Comparison of ENCODE assay signal across 24 cellular contexts in the genomic region with DNA sequence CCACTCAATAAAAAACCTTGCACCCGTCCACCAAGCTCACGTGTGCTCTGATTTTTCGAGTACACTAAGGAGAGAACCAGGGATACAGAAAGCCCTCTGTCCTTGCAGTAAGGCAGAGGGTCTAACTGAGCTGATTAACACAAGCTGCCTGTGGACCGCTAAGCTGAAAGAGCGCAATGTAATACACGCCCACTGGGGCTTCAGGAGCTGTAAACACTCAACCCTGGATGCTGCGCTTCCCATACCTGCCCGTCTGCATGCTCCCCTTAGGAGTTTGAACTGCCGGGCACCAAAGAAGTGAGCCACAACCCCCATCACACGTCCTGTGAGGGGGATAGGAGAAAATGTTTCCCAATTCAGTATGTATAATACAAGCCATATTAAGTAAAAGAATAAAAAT.
DNase-seq lines count a peak whose midpoint lies in the region; ATAC-seq and TF ChIP-seq lines count a peak whose summit lies in the region.
"Had no signal": no experiment of that assay in that cellular context is flagged by ENCODE, and none has a peak within 500 bp of the region (broad histone marks: within the 10 kb centered on the region; RNA-seq: fewer than 3 reads in every experiment).

No MANE protein-coding gene starts in this region.

- H3K79me2 ChIP-seq in H9 (ENCODE audit: insufficient read depth, low read length) = no peaks in the 10 kb centered on the region

- no peak overlapping the region for H2BK12ac ChIP-seq in H9 (ENCODE audit: insufficient read length, low read depth, low read length)

- no peak overlapping the region for H2BK5ac ChIP-seq in H9 (ENCODE audit: insufficient read length, low read length)

- H3K36me3 Mint-ChIP-seq in H9 (ENCODE audit: insufficient read depth in 1 of 3, low read depth in 3 of 3) (no peaks in the 10 kb centered on the region), glutamatergic neuron (ENCODE audit: unreplicated experiment) (no peaks in the 10 kb centered on the region)
- no peaks in the 10 kb centered on the region for H3K36me3 Mint-ChIP-seq in stimulated activated memory B cell treated with anti-CD40 and anti-IgM and Interleukin-4, amounts not matched to agents 10 μg/mL and 1 μg/mL and 100 μg/mL, for 72 hours
- H3K36me3 Mint-ChIP-seq: CD4-positive, alpha-beta memory T cell had no signal

- TF ChIP-seq CTCF in H9 (conservative IDR thresholded peaks at IDR 0.05) (no peak), WERI-Rb-1 (IDR thresholded peaks at IDR 0.05; ENCODE audit: low read depth, low read length) (no peak), glutamatergic neuron (IDR thresholded peaks at IDR 0.05; ENCODE audit: partially characterized antibody, unreplicated experiment) (no peak)

- no peaks in the 10 kb centered on the region for H3K79me1 ChIP-seq in H9 (ENCODE audit: insufficient read depth, low read depth, low read length, poor library complexity, severe bottlenecking)

- no peak overlapping the region for H3K27ac Mint-ChIP-seq in H9
- H3K27ac Mint-ChIP-seq in glutamatergic neuron (ENCODE audit: unreplicated experiment) = no peak overlapping the region
- no peak overlapping the region for H3K27ac Mint-ChIP-seq in stimulated activated memory B cell treated with anti-CD40 and anti-IgM and Interleukin-4, amounts not matched to agents 10 μg/mL and 1 μg/mL and 100 μg/mL, for 72 hours
- H3K27ac Mint-ChIP-seq: CD4-positive, alpha-beta memory T cell; HFFc6 had no signal

- no peak overlapping the region for H4K8ac ChIP-seq in H9 (replicated peaks; ENCODE audit: insufficient read length, low read depth, low read length)

- H3K23me2 ChIP-seq in H9 (ENCODE audit: insufficient read length, low read depth, low read length, poor library complexity, severe bottlenecking) = no peaks in the 10 kb centered on the region

- H2AFZ ChIP-seq in H9 (ENCODE audit: low read length) = no peak overlapping the region

- H3K9me3 ChIP-seq in H9 (ENCODE audit: control insufficient read depth, low read depth, low read length) (no peaks in the 10 kb centered on the region), WERI-Rb-1 (ENCODE audit: severe bottlenecking) (no peaks in the 10 kb centered on the region)
- H3K9me3 ChIP-seq: HAP-1 had no signal

- WGBS in H9 (ENCODE audit: extremely low coverage, insufficient read length, low lambda C conversion rate) = no CpG with 5 or more reads among the region's 10 CpGs

- H3K9ac ChIP-seq in H9 (ENCODE audit: extremely low read depth, insufficient read length, low read length) = no peak overlapping the region

- H3K4ac ChIP-seq in H9 (ENCODE audit: low read depth, low read length) = no peak overlapping the region

- no peak overlapping the region for H3K4me3 ChIP-seq in WERI-Rb-1 (ENCODE audit: low read depth, low read length)
- H3K4me3 ChIP-seq: HAP-1 had no signal

- no peak overlapping the region for H3K18ac ChIP-seq in H9 (ENCODE audit: insufficient read length, low read depth, low read length)

- no peak overlapping the region for H4K91ac ChIP-seq in H9 (ENCODE audit: insufficient read length, low read depth, low read length)

- peak; percentile 34 for DNase-seq in H9
- DNase-seq in WERI-Rb-1 = peak; percentile 57
- DNase-seq in glutamatergic neuron = peak; percentile 20
- DNase-seq in activated CD4-positive, CD25-positive, alpha-beta regulatory T cell treated with anti-CD3 and anti-CD28 coated beads, Interleukin-2, amount 50 U/mL, for 72 hours = no peak
- DNase-seq in MV-4-11 (lab: John Stamatoyannopoulos, UW) = no peak
- DNase-seq: C1 segment of cervical spinal cord; CD4-positive, alpha-beta memory T cell; COR-L47; DMS53; HFFc6; NCI-H1092; NCI-H1417 treated with DMSO at 0.1 percent for 48 hours; NCI-H1694 treated with DMSO at 0.1 percent for 48 hours; NCI-H2081 treated with DMSO at 0.1 percent for 48 hours; NCI-H2171; NCI-H226; NCI-H510A treated with DMSO at 0.1 percent for 48 hours; NCI-H748 treated with DMSO at 0.1 percent for 48 hours; NK-92 treated with Interleukin-12 subunit alpha and Interleukin-12 subunit beta, amount 100 ng/mL, for 24 hours; PC-3 had no signal

- H3T11ph ChIP-seq in H9 (ENCODE audit: low read length) = no peak overlapping the region

- no peak overlapping the region for H3K56ac ChIP-seq in H9 (ENCODE audit: insufficient read length, low read depth, low read length)

- H3K4me3 Mint-ChIP-seq in H9 = no peak overlapping the region
- no peak overlapping the region for H3K4me3 Mint-ChIP-seq in glutamatergic neuron (ENCODE audit: unreplicated experiment)
- no peak overlapping the region for H3K4me3 Mint-ChIP-seq in stimulated activated memory B cell treated with anti-CD40 and anti-IgM and Interleukin-4, amounts not matched to agents 10 μg/mL and 1 μg/mL and 100 μg/mL, for 72 hours
- H3K4me3 Mint-ChIP-seq: CD4-positive, alpha-beta memory T cell; HFFc6 had no signal

- H3K27ac ChIP-seq in H9 (ENCODE audit: insufficient read length, low read depth, low read length) (no peak overlapping the region), WERI-Rb-1 (no peak overlapping the region)

- no peak overlapping the region for H3K14ac ChIP-seq in H9 (ENCODE audit: insufficient read depth, low read length)

- H3K27me3 ChIP-seq in H9 (ENCODE audit: insufficient read depth, low read length) (no peaks in the 10 kb centered on the region), WERI-Rb-1 (ENCODE audit: insufficient read depth, low read depth, severe bottlenecking) (no peaks in the 10 kb centered on the region)

- H2BK15ac ChIP-seq in H9 (ENCODE audit: low read depth, low read length) = no peak overlapping the region

- H4K5ac ChIP-seq in H9 (ENCODE audit: insufficient read length, low read depth, low read length) = no peak overlapping the region

- H3K23ac ChIP-seq in H9 (ENCODE audit: insufficient read length, low read depth, low read length) = no peak overlapping the region

- no peak overlapping the region for H2BK120ac ChIP-seq in H9 (ENCODE audit: low read depth, low read length, poor library complexity, severe bottlenecking)

- peaks cover 5 to 9% of the 10 kb centered on the region in 2 experiments for H3K4me1 Mint-ChIP-seq in H9
- no peaks in the 10 kb centered on the region for H3K4me1 Mint-ChIP-seq in glutamatergic neuron (ENCODE audit: low read depth, unreplicated experiment)
- no peaks in the 10 kb centered on the region for H3K4me1 Mint-ChIP-seq in stimulated activated memory B cell treated with anti-CD40 and anti-IgM and Interleukin-4, amounts not matched to agents 10 μg/mL and 1 μg/mL and 100 μg/mL, for 72 hours

- peak; percentile 36 for ATAC-seq in stimulated activated memory B cell treated with anti-CD40 and anti-IgM and Interleukin-4, amounts not matched to agents 10 μg/mL and 1 μg/mL and 100 μg/mL, for 72 hours
- no peak for ATAC-seq in GM21723 (IDR thresholded peaks at IDR 0.05; ENCODE audit: unreplicated experiment)
- ATAC-seq: PC-3, SK-N-SH treated with all-trans-retinoic acid at 6 μM for 48 hours had no signal

- H3K9me3 Mint-ChIP-seq in H9 (peaks cover 0 to 3% of the 10 kb centered on the region in 2 experiments; a peak in 2 of 5 replicates), glutamatergic neuron (ENCODE audit: unreplicated experiment) (no peaks in the 10 kb centered on the region)
- H3K9me3 Mint-ChIP-seq in stimulated activated memory B cell treated with anti-CD40 and anti-IgM and Interleukin-4, amounts not matched to agents 10 μg/mL and 1 μg/mL and 100 μg/mL, for 72 hours = no peaks in the 10 kb centered on the region
- H3K9me3 Mint-ChIP-seq: CD4-positive, alpha-beta memory T cell; HFFc6 had no signal

- no peaks in the 10 kb centered on the region for H4K20me1 ChIP-seq in H9 (ENCODE audit: control insufficient read depth, insufficient read depth, insufficient read length)

- no peaks in the 10 kb centered on the region for H3K4me1 ChIP-seq in H9 (ENCODE audit: insufficient read depth, low read length)

- no peak overlapping the region for H2BK20ac ChIP-seq in H9 (ENCODE audit: low read depth, low read length, poor library complexity, severe bottlenecking)

- H3K27me3 Mint-ChIP-seq in H9 (ENCODE audit: low read depth) (no peaks in the 10 kb centered on the region), glutamatergic neuron (ENCODE audit: unreplicated experiment) (no peaks in the 10 kb centered on the region)
- no peaks in the 10 kb centered on the region for H3K27me3 Mint-ChIP-seq in stimulated activated memory B cell treated with anti-CD40 and anti-IgM and Interleukin-4, amounts not matched to agents 10 μg/mL and 1 μg/mL and 100 μg/mL, for 72 hours
- H3K27me3 Mint-ChIP-seq: CD4-positive, alpha-beta memory T cell had no signal

- no peaks in the 10 kb centered on the region for H3K36me3 ChIP-seq in WERI-Rb-1
- H3K36me3 ChIP-seq: HAP-1 had no signal

- H3K4me2 ChIP-seq in H9 (ENCODE audit: insufficient read depth, insufficient read length, low read length) = no peak overlapping the region

- H2AK5ac ChIP-seq in H9 (ENCODE audit: insufficient read length, low read length) = no peak overlapping the region

Comparison
In these comparisons a context has a peak if more than half of its experiments do, and no peak if none do; other contexts are left out.
1. DNase-seq: peak in H9 (single experiment), WERI-Rb-1 (single experiment) and glutamatergic neuron (single experiment); none in activated CD4-positive, CD25-positive, alpha-beta regulatory T cell treated with anti-CD3 and anti-CD28 coated beads, Interleukin-2, amount 50 U/mL, for 72 hours (single experiment) and MV-4-11 (single experiment).